Comparison of ENCODE assay signal across 17 cellular contexts in the genomic region with DNA sequence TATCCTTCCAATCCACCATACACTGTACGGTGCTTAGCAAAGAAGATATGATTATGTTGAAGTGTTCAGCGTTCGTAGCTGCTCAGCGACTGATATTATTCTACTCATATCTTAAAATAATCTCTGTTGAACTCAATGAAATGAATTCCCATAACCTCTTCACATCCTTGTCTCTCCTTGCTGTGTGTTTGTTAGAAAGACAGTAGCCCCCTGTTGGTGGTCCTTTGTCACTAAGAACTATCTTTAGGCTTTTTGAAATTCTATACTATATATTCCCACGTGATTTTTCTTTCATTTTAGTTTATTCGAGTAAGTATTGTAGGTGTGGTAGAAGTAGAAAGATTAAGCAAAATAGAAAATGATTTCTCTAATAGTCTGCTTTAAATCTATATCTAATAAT.
DNase-seq lines count a peak whose midpoint lies in the region; TF ChIP-seq lines count a peak whose summit lies in the region.
"Had no signal": no experiment of that assay in that cellular context is flagged by ENCODE, and none has a peak within 500 bp of the region (broad histone marks: within the 10 kb centered on the region; RNA-seq: fewer than 3 reads in every experiment).

No MANE protein-coding gene starts in this region.

- no peaks in the 10 kb centered on the region for H3K79me2 ChIP-seq in neural progenitor cell (ENCODE audit: low read depth)

- H3F3A ChIP-seq in neural progenitor cell (ENCODE audit: low read depth): no peaks in the 10 kb centered on the region

- no peaks in the 10 kb centered on the region for H3K4me1 ChIP-seq in neural progenitor cell
- H3K4me1 ChIP-seq: HAP-1 had no signal

- no peaks in the 10 kb centered on the region for H4K20me1 ChIP-seq in neural progenitor cell (ENCODE audit: low read depth)
- H4K20me1 ChIP-seq: BLaER1 treated with 17β-estradiol and CSF1 and Interleukin-3, amounts not matched to agents 10 nM and 100 nM had no signal

- H3K9me3 ChIP-seq in neural progenitor cell (ENCODE audit: low read depth): no peaks in the 10 kb centered on the region
- H3K9me3 ChIP-seq: HAP-1 had no signal

- 0 out of 2 replicates have a peak, but pooled peaks have one; percentile 10 for TF ChIP-seq CTCF in C4-2B (conservative IDR thresholded peaks at IDR 0.05)
- TF ChIP-seq CTCF in epithelial cell of proximal tubule (conservative IDR thresholded peaks at IDR 0.05; ENCODE audit: low read depth, low read length): peak; percentile 18
- peak; percentile 51 for TF ChIP-seq CTCF in neural progenitor cell (IDR thresholded peaks at IDR 0.05)

- peaks cover 2% of the 10 kb centered on the region for H3K36me3 Mint-ChIP-seq in neural progenitor cell

- H3K27ac ChIP-seq in C4-2B (no peak overlapping the region), neural progenitor cell (no peak overlapping the region)
- H3K27ac ChIP-seq: BLaER1 treated with 17β-estradiol and CSF1 and Interleukin-3, amounts not matched to agents 10 nM and 100 nM; GM23248; HL-60 had no signal

- peaks cover 18% of the 10 kb centered on the region for H3K4me1 Mint-ChIP-seq in neural progenitor cell

- H3K9ac ChIP-seq in neural progenitor cell: no peak overlapping the region
- H3K9ac ChIP-seq: BLaER1 treated with 17β-estradiol and CSF1 and Interleukin-3, amounts not matched to agents 10 nM and 100 nM; GM23248 had no signal

- no peak overlapping the region for H3K4me2 ChIP-seq in neural progenitor cell
- H3K4me2 ChIP-seq: BLaER1 treated with 17β-estradiol and CSF1 and Interleukin-3, amounts not matched to agents 10 nM and 100 nM had no signal

- no peaks in the 10 kb centered on the region for H3K27me3 ChIP-seq in neural progenitor cell

- DNase-seq in SK-N-DZ (ENCODE audit: low spot score): peak; percentile 54
- DNase-seq in epithelial cell of proximal tubule (ENCODE audit: low read depth): no peak
- DNase-seq in neural progenitor cell (ENCODE audit: low spot score): peak; percentile 32
- no peak for DNase-seq in stimulated activated CD4-positive, alpha-beta T cell treated with anti-CD3 and anti-CD28 coated beads, Interleukin-12 subunit alpha, Interleukin-12 subunit beta, amount 100 ng/mL, for 4 hours
- no peak for DNase-seq in NCI-H446 (lab: John Stamatoyannopoulos, UW)
- DNase-seq in iPS-NIHi11 (ENCODE audit: low spot score): no peak
- no peak for DNase-seq in effector CD8-positive, alpha-beta T cell (lab: John Stamatoyannopoulos, UW)
- DNase-seq: AML-193; Calu3; CD4-positive, alpha-beta T cell; DMS 273 treated with DMSO at 0.1 percent for 48 hours; GM23248 had no signal

- peaks cover 2% of the 10 kb centered on the region for H3K9me3 Mint-ChIP-seq in neural progenitor cell

- no peak overlapping the region for H3K27ac Mint-ChIP-seq in neural progenitor cell
- H3K27ac Mint-ChIP-seq: CD4-positive, alpha-beta T cell had no signal

- no peak overlapping the region for H3K4me3 ChIP-seq in epithelial cell of proximal tubule (ENCODE audit: low read depth, low read length)
- H3K4me3 ChIP-seq in neural progenitor cell: no peak overlapping the region
- H3K4me3 ChIP-seq: BLaER1 treated with 17β-estradiol and CSF1 and Interleukin-3, amounts not matched to agents 10 nM and 100 nM; GM23248; HAP-1; K562 had no signal

- no peaks in the 10 kb centered on the region for H3K36me3 ChIP-seq in neural progenitor cell
- H3K36me3 ChIP-seq: BLaER1 treated with 17β-estradiol and CSF1 and Interleukin-3, amounts not matched to agents 10 nM and 100 nM; HAP-1 had no signal

- no peak overlapping the region for H2AFZ ChIP-seq in neural progenitor cell (replicated peaks)
- H2AFZ ChIP-seq: GM23248 had no signal

- no peak overlapping the region for H3K4me3 Mint-ChIP-seq in neural progenitor cell
- H3K4me3 Mint-ChIP-seq: CD4-positive, alpha-beta T cell had no signal

- H3K27me3 Mint-ChIP-seq in neural progenitor cell (ENCODE audit: insufficient read depth, low read depth): no peaks in the 10 kb centered on the region
- H3K27me3 Mint-ChIP-seq: CD4-positive, alpha-beta T cell had no signal

Comparison
In these comparisons a context has a peak if more than half of its experiments do, and no peak if none do; other contexts are left out.
1. DNase-seq: peak in SK-N-DZ (single experiment) and neural progenitor cell (single experiment); none in epithelial cell of proximal tubule (single experiment), stimulated activated CD4-positive, alpha-beta T cell treated with anti-CD3 and anti-CD28 coated beads, Interleukin-12 subunit alpha, Interleukin-12 subunit beta, amount 100 ng/mL, for 4 hours (single experiment), NCI-H446 (0 of 2), iPS-NIHi11 (single experiment) and effector CD8-positive, alpha-beta T cell (single experiment).
2. Peak in every context shown above with its lines, with median percentiles within 50 percentile points of each other: CTCF ChIP-seq.